10 cellular contexts compared by ENCODE assay signal in the genomic region with DNA sequence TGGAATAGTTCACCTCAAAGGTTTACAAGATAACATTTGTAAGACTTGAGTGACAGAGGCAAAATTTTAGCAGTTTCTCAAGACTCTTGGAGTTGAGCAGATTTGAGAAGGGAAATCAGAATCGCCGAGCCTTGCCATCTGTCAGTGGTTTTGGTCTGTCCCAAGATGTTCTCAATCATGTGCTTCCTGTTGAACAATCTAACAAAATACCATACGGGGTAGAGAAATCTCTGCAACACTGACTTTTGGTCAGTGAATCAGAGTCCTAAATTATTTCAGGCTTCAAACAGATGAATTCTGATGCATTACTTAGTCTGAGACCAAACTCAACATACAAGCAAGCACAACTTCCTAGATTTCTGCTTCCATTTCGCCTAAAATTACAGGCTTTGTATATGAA. TPM values are rescaled to one million over a fixed set of nuclear protein-coding genes. Genes with fewer than 3 reads are reported as not detected.
DNase-seq lines count a peak whose midpoint lies in the region; ATAC-seq and TF ChIP-seq lines count a peak whose summit lies in the region.
"Had no signal": no experiment of that assay in that cellular context is flagged by ENCODE, and none has a peak within 500 bp of the region (broad histone marks: within the 10 kb centered on the region; RNA-seq: fewer than 3 reads in every experiment).

No MANE protein-coding gene starts in this region.

- POLR2A ChIA-PET in naive thymus-derived CD4-positive, alpha-beta T cell (lab: Charles Lee): no interaction called here

- DNase-seq in CD1c-positive myeloid dendritic cell (ENCODE audit: extremely low spot score): peak; percentile 66
- DNase-seq in NCI-H524 treated with DMSO at 0.1 percent for 48 hours (lab: John Stamatoyannopoulos, UW): peak; percentile 53
- DNase-seq in dorsolateral prefrontal cortex: peak in 1 of 10 donors; percentile 29
- DNase-seq in naive thymus-derived CD4-positive, alpha-beta T cell: no peak
- DNase-seq in posterior cingulate gyrus: no peak
- DNase-seq in kidney glomerular epithelial cell (lab: John Stamatoyannopoulos, UW): no peak
- no peak for DNase-seq in activated CD4-positive, alpha-beta T cell treated with anti-CD3 and anti-CD28 coated beads, Interleukin-2, amount 50 U/mL, for 4 hours
- DNase-seq in DMS53 treated with DMSO at 0.1 percent for 48 hours (lab: John Stamatoyannopoulos, UW; ENCODE audit: unreplicated experiment): no peak
- DNase-seq: DMS79, NCI-H510A treated with DMSO at 0.1 percent for 48 hours had no signal

- CTCF ChIA-PET in naive thymus-derived CD4-positive, alpha-beta T cell (lab: Charles Lee): interaction anchor here (1.9 kb wide), 1 partner anchor 59 kb away, joined by 6 read pairs; no protein-coding TSS in a partner anchor

- intact Hi-C loops in dorsolateral prefrontal cortex (cut with DNase I): loop anchor here in 1 of 2 donors (10.0 kb wide), 1 partner anchor 112 kb away; a partner anchor contains a TSS
- intact Hi-C loops in naive thymus-derived CD4-positive, alpha-beta T cell (cut with micrococcal nuclease): no loop called here
- intact Hi-C loops in posterior cingulate gyrus (cut with DNase I): loop anchor here (10.0 kb wide), 1 partner anchor 58 kb away; no protein-coding TSS in a partner anchor

- peaks cover 4 to 21% of the 10 kb centered on the region in 2 donors for H3K4me1 ChIP-seq in naive thymus-derived CD4-positive, alpha-beta T cell (ENCODE audit: control insufficient read depth in 2 of 2, insufficient read depth in 2 of 2, low read length in 2 of 2)

- H3K36me3 Mint-ChIP-seq in naive thymus-derived CD4-positive, alpha-beta T cell: no peaks in the 10 kb centered on the region

- H3K9me3 ChIP-seq in naive thymus-derived CD4-positive, alpha-beta T cell (ENCODE audit: control insufficient read depth in 2 of 3, low read length in 3 of 3): no peaks in the 10 kb centered on the region

- peak overlapping the region in 7 of 10 donors; percentile 0 to 28 (median 7) for H3K4me3 Mint-ChIP-seq in naive thymus-derived CD4-positive, alpha-beta T cell

- H3K9me3 Mint-ChIP-seq in naive thymus-derived CD4-positive, alpha-beta T cell: peaks cover 0 to 2% (median 0%) of the 10 kb centered on the region in 11 donors

- H3K27ac Mint-ChIP-seq in naive thymus-derived CD4-positive, alpha-beta T cell: peak overlapping the region in 3 of 9 donors; percentile 8 to 54 (median 18)

- no peak for TF ChIP-seq CTCF in dorsolateral prefrontal cortex (IDR thresholded peaks at IDR 0.05 in 54 of 56, conservative IDR thresholded peaks at IDR 0.05 in 2 of 56; ENCODE audit: low read depth in 1 of 56, partially characterized antibody in 56 of 56)

- H3K36me3 ChIP-seq in naive thymus-derived CD4-positive, alpha-beta T cell (ENCODE audit: control insufficient read depth in 2 of 3, insufficient read depth in 3 of 3, low read length in 3 of 3): no peaks in the 10 kb centered on the region

- H3K4me3 ChIP-seq in dorsolateral prefrontal cortex: peak overlapping the region in 55 of 59 donors; percentile 24 to 83 (median 72)
- H3K4me3 ChIP-seq in naive thymus-derived CD4-positive, alpha-beta T cell (ENCODE audit: low read length): no peak overlapping the region

- H3K27me3 ChIP-seq in dorsolateral prefrontal cortex: peaks cover 0 to 5% (median 0%) of the 10 kb centered on the region in 45 donors
- no peaks in the 10 kb centered on the region for H3K27me3 ChIP-seq in naive thymus-derived CD4-positive, alpha-beta T cell (ENCODE audit: control insufficient read depth in 2 of 2, insufficient read depth in 2 of 2, low read length in 2 of 2)

- H3K4me1 Mint-ChIP-seq in naive thymus-derived CD4-positive, alpha-beta T cell: peaks cover 30 to 65% (median 54%) of the 10 kb centered on the region in 7 donors

- H3K27ac ChIP-seq in dorsolateral prefrontal cortex: peak overlapping the region in 42 of 59 donors; percentile 4 to 90 (median 56)
- H3K27ac ChIP-seq in naive thymus-derived CD4-positive, alpha-beta T cell (ENCODE audit: low read depth, low read length): no peak overlapping the region

- H3K27me3 Mint-ChIP-seq in naive thymus-derived CD4-positive, alpha-beta T cell: peaks cover 0 to 12% (median 0%) of the 10 kb centered on the region in 5 donors

- ATAC-seq in naive thymus-derived CD4-positive, alpha-beta T cell: no peak

RNA-seq across cellular contexts. Expression of a gene that starts 3.8 kb away (rescaled TPM):
- total RNA-seq in dorsolateral prefrontal cortex: 10 to 100 TPM; 17.8 to 89.0 (median 40.6) TPM
- 10 to 100 TPM in 4 of 5 experiments, 1 to 10 TPM in 1; 7.6 to 48.0 (median 14.0) TPM for total RNA-seq in naive thymus-derived CD4-positive, alpha-beta T cell
- polyA plus RNA-seq in naive thymus-derived CD4-positive, alpha-beta T cell: under 1 TPM; 0.61 to 0.72 TPM

Comparison
In these comparisons a context has a peak if more than half of its experiments do, and no peak if none do; other contexts are left out.
1. DNase-seq: peak in CD1c-positive myeloid dendritic cell (single experiment) and NCI-H524 treated with DMSO at 0.1 percent for 48 hours (single experiment); none in naive thymus-derived CD4-positive, alpha-beta T cell (0 of 9), posterior cingulate gyrus (0 of 10), kidney glomerular epithelial cell (single experiment), activated CD4-positive, alpha-beta T cell treated with anti-CD3 and anti-CD28 coated beads, Interleukin-2, amount 50 U/mL, for 4 hours (0 of 2) and DMS53 treated with DMSO at 0.1 percent for 48 hours (single experiment).